Comparison of ENCODE assay signal across 10 cellular contexts in genomic region chr21:44082648-44083436, GRCh38. TPM values are rescaled to one million over a fixed set of nuclear protein-coding genes. Genes with fewer than 3 reads are reported as not detected.
DNase-seq lines count a peak whose midpoint lies in the region; ATAC-seq and TF ChIP-seq lines count a peak whose summit lies in the region.
"Had no signal": no experiment of that assay in that cellular context is flagged by ENCODE, and none has a peak within 500 bp of the region (broad histone marks: within the 10 kb centered on the region; RNA-seq: fewer than 3 reads in every experiment).

No MANE protein-coding gene starts in this region.

- peaks cover 82% of the 10 kb centered on the region for H3K4me1 Mint-ChIP-seq in activated naive CD4-positive, alpha-beta T cell treated with anti-CD3 and anti-CD28 coated beads for 36 hours (ENCODE audit: low read depth)
- H3K4me1 Mint-ChIP-seq in activated naive CD8-positive, alpha-beta T cell treated with anti-CD3 and anti-CD28 coated beads, Interleukin-2, amount 50 U/mL, for 24 hours = peaks cover 78% of the 10 kb centered on the region
- peaks cover 19% of the 10 kb centered on the region for H3K4me1 Mint-ChIP-seq in stimulated activated memory B cell treated with anti-CD40 and anti-IgM and Interleukin-4, amounts not matched to agents 10 μg/mL and 1 μg/mL and 100 μg/mL, for 72 hours

- 75 to 78% methylated on average over 22 to 24 of the region's 24 CpGs for WGBS in thyroid gland, 2 donors

- peak overlapping the region; percentile 97 for H3K27ac Mint-ChIP-seq in activated naive CD4-positive, alpha-beta T cell treated with anti-CD3 and anti-CD28 coated beads for 36 hours
- H3K27ac Mint-ChIP-seq in activated naive CD8-positive, alpha-beta T cell treated with anti-CD3 and anti-CD28 coated beads, Interleukin-2, amount 50 U/mL, for 24 hours = peak overlapping the region; percentile 98
- H3K27ac Mint-ChIP-seq in stimulated activated memory B cell treated with anti-CD40 and anti-IgM and Interleukin-4, amounts not matched to agents 10 μg/mL and 1 μg/mL and 100 μg/mL, for 72 hours = no peak overlapping the region

- H3K9me3 ChIP-seq in lower lobe of right lung (no peaks in the 10 kb centered on the region), thyroid gland (no peaks in the 10 kb centered on the region)
- H3K9me3 ChIP-seq: SK-N-SH had no signal

- intact Hi-C loops in activated naive CD4-positive, alpha-beta T cell treated with anti-CD3 and anti-CD28 coated beads for 36 hours (cut with micrococcal nuclease) = loop anchor here (2.0 kb wide), 3 partner anchors 18 to 70 kb away; partner anchors contain the start of gene TRAPPC10
- intact Hi-C loops in lower lobe of right lung (cut with DNase I) (no loop called here), thyroid gland (cut with DNase I) (no loop called here)

- H3K27me3 ChIP-seq in lower lobe of right lung (ENCODE audit: low read depth) = no peaks in the 10 kb centered on the region
- H3K27me3 ChIP-seq in thyroid gland = no peaks in the 10 kb centered on the region

- H3K36me3 ChIP-seq in lower lobe of right lung = peaks cover 100% of the 10 kb centered on the region
- H3K36me3 ChIP-seq in thyroid gland = peaks cover 3 to 13% of the 10 kb centered on the region in 2 donors

- CTCF ChIA-PET in activated naive CD4-positive, alpha-beta T cell treated with anti-CD3 and anti-CD28 coated beads for 36 hours (lab: Charles Lee) = interaction anchor here (0.6 to 3.0 kb wide), 10 partner anchors 8 to 219 kb away, joined by 3 to 14 read pairs (median 4); no protein-coding TSS in a partner anchor

- TF ChIP-seq POLR2A in thyroid gland (IDR thresholded peaks at IDR 0.05) = no peak

- peaks cover 54% of the 10 kb centered on the region for H3K4me1 ChIP-seq in lower lobe of right lung
- peaks cover 27 to 38% of the 10 kb centered on the region in 2 donors for H3K4me1 ChIP-seq in thyroid gland

- H3K4me3 ChIP-seq in lower lobe of right lung = no peak overlapping the region
- H3K4me3 ChIP-seq in thyroid gland (replicated peaks in 1 of 3) = no peak overlapping the region

- peak overlapping the region; percentile 58 for H3K4me3 Mint-ChIP-seq in activated naive CD4-positive, alpha-beta T cell treated with anti-CD3 and anti-CD28 coated beads for 36 hours
- peak overlapping the region; percentile 67 for H3K4me3 Mint-ChIP-seq in activated naive CD8-positive, alpha-beta T cell treated with anti-CD3 and anti-CD28 coated beads, Interleukin-2, amount 50 U/mL, for 24 hours
- H3K4me3 Mint-ChIP-seq in stimulated activated memory B cell treated with anti-CD40 and anti-IgM and Interleukin-4, amounts not matched to agents 10 μg/mL and 1 μg/mL and 100 μg/mL, for 72 hours = no peak overlapping the region

- no peaks in the 10 kb centered on the region for H3K9me3 Mint-ChIP-seq in activated naive CD4-positive, alpha-beta T cell treated with anti-CD3 and anti-CD28 coated beads for 36 hours
- no peaks in the 10 kb centered on the region for H3K9me3 Mint-ChIP-seq in activated naive CD8-positive, alpha-beta T cell treated with anti-CD3 and anti-CD28 coated beads, Interleukin-2, amount 50 U/mL, for 24 hours
- H3K9me3 Mint-ChIP-seq in stimulated activated memory B cell treated with anti-CD40 and anti-IgM and Interleukin-4, amounts not matched to agents 10 μg/mL and 1 μg/mL and 100 μg/mL, for 72 hours = no peaks in the 10 kb centered on the region

- peaks cover 68% of the 10 kb centered on the region for H3K36me3 Mint-ChIP-seq in activated naive CD4-positive, alpha-beta T cell treated with anti-CD3 and anti-CD28 coated beads for 36 hours (ENCODE audit: low read depth)
- H3K36me3 Mint-ChIP-seq in activated naive CD8-positive, alpha-beta T cell treated with anti-CD3 and anti-CD28 coated beads, Interleukin-2, amount 50 U/mL, for 24 hours (ENCODE audit: low read depth) = peaks cover 72% of the 10 kb centered on the region
- peaks cover 86% of the 10 kb centered on the region for H3K36me3 Mint-ChIP-seq in stimulated activated memory B cell treated with anti-CD40 and anti-IgM and Interleukin-4, amounts not matched to agents 10 μg/mL and 1 μg/mL and 100 μg/mL, for 72 hours

- TF ChIP-seq CTCF in lower lobe of right lung (IDR thresholded peaks at IDR 0.05) (no peak), thyroid gland (IDR thresholded peaks at IDR 0.05) (no peak)

- H3K27ac ChIP-seq in lower lobe of right lung = peak overlapping the region; percentile 69
- H3K27ac ChIP-seq in thyroid gland = peak overlapping the region; percentile 68 to 88 (median 79)

- H3K27me3 Mint-ChIP-seq in activated naive CD4-positive, alpha-beta T cell treated with anti-CD3 and anti-CD28 coated beads for 36 hours (ENCODE audit: low read depth) = no peaks in the 10 kb centered on the region
- H3K27me3 Mint-ChIP-seq in activated naive CD8-positive, alpha-beta T cell treated with anti-CD3 and anti-CD28 coated beads, Interleukin-2, amount 50 U/mL, for 24 hours = no peaks in the 10 kb centered on the region
- no peaks in the 10 kb centered on the region for H3K27me3 Mint-ChIP-seq in stimulated activated memory B cell treated with anti-CD40 and anti-IgM and Interleukin-4, amounts not matched to agents 10 μg/mL and 1 μg/mL and 100 μg/mL, for 72 hours

- no peak for ATAC-seq in activated naive CD8-positive, alpha-beta T cell treated with anti-CD3 and anti-CD28 coated beads, Interleukin-2, amount 50 U/mL, for 24 hours
- peak; percentile 35 to 61 for ATAC-seq in lower lobe of right lung
- ATAC-seq in stimulated activated memory B cell treated with anti-CD40 and anti-IgM and Interleukin-4, amounts not matched to agents 10 μg/mL and 1 μg/mL and 100 μg/mL, for 72 hours = no peak
- ATAC-seq in GM21576 (IDR thresholded peaks at IDR 0.05; ENCODE audit: unreplicated experiment) = no peak

- DNase-seq in activated naive CD4-positive, alpha-beta T cell treated with anti-CD3 and anti-CD28 coated beads for 36 hours = peak; percentile 39
- DNase-seq in activated naive CD4-positive, alpha-beta T cell treated with anti-CD3 and anti-CD28 coated beads, Interleukin-2, amount 50 U/mL, for 16 hours = no peak
- peak; percentile 34 for DNase-seq in activated naive CD8-positive, alpha-beta T cell treated with anti-CD3 and anti-CD28 coated beads, Interleukin-2, amount 50 U/mL, for 24 hours
- DNase-seq in lower lobe of right lung (no peak), thyroid gland (peak; percentile 70 to 84), SHP77 (lab: John Stamatoyannopoulos, UW) (no peak)
- DNase-seq: retina, SK-N-SH had no signal

RNA-seq across cellular contexts. Expression of gene PWP2, which starts 24.4 kb away (rescaled TPM):
- 10 to 100 TPM; 29.6 to 30.9 TPM for total RNA-seq in activated naive CD4-positive, alpha-beta T cell treated with anti-CD3 and anti-CD28 coated beads for 36 hours
- total RNA-seq in lower lobe of right lung (10.9 TPM), thyroid gland (10 to 100 TPM in 1 of 4 donors, 1 to 10 TPM in 3; 5.8 to 20.5 (median 7.0) TPM)

RNA-seq across cellular contexts. Expression of gene GATD3, which starts 50.6 kb away (rescaled TPM):
- 10 to 100 TPM; 21.3 to 27.4 TPM for total RNA-seq in activated naive CD4-positive, alpha-beta T cell treated with anti-CD3 and anti-CD28 coated beads for 36 hours
- 37.1 TPM for total RNA-seq in lower lobe of right lung
- 10 to 100 TPM in 2 of 4 donors, 1 to 10 TPM in 2; 2.0 to 73.1 (median 11.8) TPM for total RNA-seq in thyroid gland

Comparison
In these comparisons a context has a peak if more than half of its experiments do, and no peak if none do; other contexts are left out.
1. DNase-seq: peak in activated naive CD4-positive, alpha-beta T cell treated with anti-CD3 and anti-CD28 coated beads for 36 hours (single experiment), activated naive CD8-positive, alpha-beta T cell treated with anti-CD3 and anti-CD28 coated beads, Interleukin-2, amount 50 U/mL, for 24 hours (single experiment) and thyroid gland (2 of 2); none in activated naive CD4-positive, alpha-beta T cell treated with anti-CD3 and anti-CD28 coated beads, Interleukin-2, amount 50 U/mL, for 16 hours (single experiment), lower lobe of right lung (single experiment) and SHP77 (0 of 2).
2. ATAC-seq: peak in lower lobe of right lung (2 of 2); none in activated naive CD8-positive, alpha-beta T cell treated with anti-CD3 and anti-CD28 coated beads, Interleukin-2, amount 50 U/mL, for 24 hours (single experiment), stimulated activated memory B cell treated with anti-CD40 and anti-IgM and Interleukin-4, amounts not matched to agents 10 μg/mL and 1 μg/mL and 100 μg/mL, for 72 hours (single experiment) and GM21576 (single experiment).